In genomic region chr11:100574894-100575769, GRCh38 we compare ENCODE assay signal across 9 cellular contexts.
A peak's percentile ranks its signal among the peaks of the same experiment; 100 is the strongest.
DNase-seq lines count a peak whose midpoint lies in the region; ATAC-seq and TF ChIP-seq lines count a peak whose summit lies in the region.
"Had no signal": no experiment of that assay in that cellular context is flagged by ENCODE, and none has a peak within 500 bp of the region (broad histone marks: within the 10 kb centered on the region; RNA-seq: fewer than 3 reads in every experiment).

No MANE protein-coding gene starts in this region.

- no peaks in the 10 kb centered on the region for H3K9me3 ChIP-seq in psoas muscle
- no peaks in the 10 kb centered on the region for H3K9me3 ChIP-seq in MG63
- H3K9me3 ChIP-seq: BLaER1 treated with 17β-estradiol and CSF1 and Interleukin-3, amounts not matched to agents 10 nM and 100 nM had no signal

- H3K36me3 ChIP-seq in psoas muscle (ENCODE audit: insufficient read depth in 1 of 2, low read depth in 1 of 2) (no peaks in the 10 kb centered on the region), MG63 (no peaks in the 10 kb centered on the region)
- H3K36me3 ChIP-seq: BLaER1 treated with 17β-estradiol and CSF1 and Interleukin-3, amounts not matched to agents 10 nM and 100 nM had no signal

- H3K4me3 ChIP-seq in psoas muscle, result no peak overlapping the region
- no peak overlapping the region for H3K4me3 ChIP-seq in MG63
- H3K4me3 ChIP-seq: BLaER1 treated with 17β-estradiol and CSF1 and Interleukin-3, amounts not matched to agents 10 nM and 100 nM had no signal

- TF ChIP-seq CTCF in psoas muscle (IDR thresholded peaks at IDR 0.05), result peak; percentile 5

- ATAC-seq in esophagus mucosa (peak; percentile 35), psoas muscle (no peak), HG02610 (IDR thresholded peaks at IDR 0.05; ENCODE audit: unreplicated experiment) (no peak)

- H3K27me3 ChIP-seq in psoas muscle (ENCODE audit: insufficient read depth in 3 of 3, low read length in 2 of 3) (no peaks in the 10 kb centered on the region), MG63 (no peaks in the 10 kb centered on the region)
- H3K27me3 ChIP-seq: BLaER1 treated with 17β-estradiol and CSF1 and Interleukin-3, amounts not matched to agents 10 nM and 100 nM had no signal

- intact Hi-C loops in psoas muscle (cut with DNase I), result loop anchor here (5.0 to 10.0 kb wide), 4 partner anchors 110 to 362 kb away; partner anchors contain the start of gene ARHGAP42 (in 1 of the 2)

- peak; percentile 41 for DNase-seq in NCI-H1092 treated with DMSO at 0.1 percent for 48 hours (lab: John Stamatoyannopoulos, UW)
- no peak for DNase-seq in NCI-H1092 (lab: John Stamatoyannopoulos, UW)
- peak; percentile 29 for DNase-seq in NCI-H748 treated with DMSO at 0.1 percent for 48 hours (lab: John Stamatoyannopoulos, UW)
- no peak for DNase-seq in psoas muscle
- DNase-seq in MG63, result no peak
- no peak for DNase-seq in NCI-H128 (lab: John Stamatoyannopoulos, UW; ENCODE audit: unreplicated experiment)

- no peak overlapping the region for H3K27ac ChIP-seq in psoas muscle
- H3K27ac ChIP-seq: BLaER1 treated with 17β-estradiol and CSF1 and Interleukin-3, amounts not matched to agents 10 nM and 100 nM had no signal

- WGBS in psoas muscle, 3 donors, result 77 to 85% (median 82%) methylated on average over 1 of the region's 1 CpG

- H3K4me1 ChIP-seq in psoas muscle, result peaks cover 3% of the 10 kb centered on the region
- H3K4me1 ChIP-seq: BLaER1 treated with 17β-estradiol and CSF1 and Interleukin-3, amounts not matched to agents 10 nM and 100 nM had no signal

Comparison
In these comparisons a context has a peak if more than half of its experiments do, and no peak if none do; other contexts are left out.
1. DNase-seq: peak in NCI-H1092 treated with DMSO at 0.1 percent for 48 hours (single experiment) and NCI-H748 treated with DMSO at 0.1 percent for 48 hours (single experiment); none in NCI-H1092 (single experiment), psoas muscle (0 of 2), MG63 (single experiment) and NCI-H128 (single experiment).